In the genomic region with DNA sequence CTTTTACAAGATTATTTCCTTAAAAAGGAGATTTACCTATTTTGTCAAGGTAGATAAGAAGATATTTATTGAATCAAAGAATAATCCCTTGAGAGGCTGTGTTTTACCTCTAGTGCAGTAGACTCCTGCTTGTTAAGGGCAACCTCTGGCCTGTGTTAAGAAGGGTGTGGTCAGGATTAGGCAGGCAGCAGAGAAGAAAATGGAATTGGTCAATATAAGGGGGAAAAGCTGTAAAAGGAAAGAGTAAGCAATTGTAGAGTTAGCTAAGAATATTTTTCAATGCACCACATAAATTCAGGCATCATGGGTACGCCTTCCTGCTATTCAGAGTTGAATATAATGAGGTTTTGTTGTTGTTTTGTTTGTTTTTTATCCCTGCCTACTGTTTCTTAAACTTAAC, we compare ENCODE assay signal across 14 cellular contexts. TPM values are rescaled to one million over a fixed set of nuclear protein-coding genes. Genes with fewer than 3 reads are reported as not detected.
A peak's percentile ranks its signal among the peaks of the same experiment; 100 is the strongest.
DNase-seq lines count a peak whose midpoint lies in the region; ATAC-seq and TF ChIP-seq lines count a peak whose summit lies in the region.
"Had no signal": no experiment of that assay in that cellular context is flagged by ENCODE, and none has a peak within 500 bp of the region (broad histone marks: within the 10 kb centered on the region; RNA-seq: fewer than 3 reads in every experiment).

No MANE protein-coding gene starts in this region.

- DNase-seq in SK-N-MC (ENCODE audit: low read depth, low spot score): no peak
- no peak for DNase-seq in left colon
- no peak for DNase-seq in progenitor cell of endocrine pancreas (ENCODE audit: low spot score, unreplicated experiment)
- no peak for DNase-seq in NCI-H1436 (lab: John Stamatoyannopoulos, UW)
- no peak for DNase-seq in NCI-H1930 (lab: John Stamatoyannopoulos, UW)
- DNase-seq in activated T-helper 2 cell treated with anti-CD3 and anti-CD28 coated beads, Interferon-gamma antibody, Interleukin-2, Interleukin-4, amounts not matched to agents 10 μg/mL and 5 μg/mL and 100 μg/mL, durations not matched to agents 14 hours and 24 hours and 36 hours (ENCODE audit: low spot score): no peak
- DNase-seq: CD8-positive, alpha-beta memory T cell; COR-L47; DMS 273 treated with DMSO at 0.1 percent for 48 hours; H9; IMR-90 had no signal

- H3K36me3 Mint-ChIP-seq in progenitor cell of endocrine pancreas (ENCODE audit: insufficient read depth): no peaks in the 10 kb centered on the region
- no peaks in the 10 kb centered on the region for H3K36me3 Mint-ChIP-seq in activated T-helper 2 cell treated with anti-CD3 and anti-CD28 coated beads, Interferon-gamma antibody, Interleukin-2, Interleukin-4, amounts not matched to agents 10 μg/mL and 5 μg/mL and 100 μg/mL, durations not matched to agents 14 hours and 24 hours and 36 hours (ENCODE audit: low read depth)

- no peaks in the 10 kb centered on the region for H3K27me3 Mint-ChIP-seq in progenitor cell of endocrine pancreas
- no peaks in the 10 kb centered on the region for H3K27me3 Mint-ChIP-seq in activated T-helper 2 cell treated with anti-CD3 and anti-CD28 coated beads, Interferon-gamma antibody, Interleukin-2, Interleukin-4, amounts not matched to agents 10 μg/mL and 5 μg/mL and 100 μg/mL, durations not matched to agents 14 hours and 24 hours and 36 hours (ENCODE audit: low read depth)
- H3K27me3 Mint-ChIP-seq: B cell; CD8-positive, alpha-beta memory T cell had no signal

- H3K4me1 Mint-ChIP-seq in progenitor cell of endocrine pancreas (ENCODE audit: low read depth): peaks cover 11% of the 10 kb centered on the region
- peaks cover 3% of the 10 kb centered on the region for H3K4me1 Mint-ChIP-seq in activated T-helper 2 cell treated with anti-CD3 and anti-CD28 coated beads, Interferon-gamma antibody, Interleukin-2, Interleukin-4, amounts not matched to agents 10 μg/mL and 5 μg/mL and 100 μg/mL, durations not matched to agents 14 hours and 24 hours and 36 hours (ENCODE audit: low read depth)
- H3K4me1 Mint-ChIP-seq: B cell; CD8-positive, alpha-beta memory T cell; H9 had no signal

- 0 out of 2 replicates have a peak overlapping the region, but pooled peaks have one; percentile 7 for H3K27ac ChIP-seq in SK-N-MC
- H3K27ac ChIP-seq: BLaER1 treated with 17β-estradiol and CSF1 and Interleukin-3, amounts not matched to agents 10 nM and 100 nM had no signal

- H3K4me3 Mint-ChIP-seq in progenitor cell of endocrine pancreas (ENCODE audit: low read depth): no peak overlapping the region
- no peak overlapping the region for H3K4me3 Mint-ChIP-seq in activated T-helper 2 cell treated with anti-CD3 and anti-CD28 coated beads, Interferon-gamma antibody, Interleukin-2, Interleukin-4, amounts not matched to agents 10 μg/mL and 5 μg/mL and 100 μg/mL, durations not matched to agents 14 hours and 24 hours and 36 hours (ENCODE audit: low read depth)
- H3K4me3 Mint-ChIP-seq: B cell, H9 had no signal

- TF ChIP-seq CTCF in progenitor cell of endocrine pancreas (IDR thresholded peaks at IDR 0.05; ENCODE audit: unreplicated experiment): no peak

- no peak overlapping the region for H3K9ac ChIP-seq in SK-N-MC (ENCODE audit: insufficient read length)
- H3K9ac ChIP-seq: BLaER1 treated with 17β-estradiol and CSF1 and Interleukin-3, amounts not matched to agents 10 nM and 100 nM had no signal

- peak overlapping the region; percentile 3 for H3K27ac Mint-ChIP-seq in progenitor cell of endocrine pancreas
- H3K27ac Mint-ChIP-seq in activated T-helper 2 cell treated with anti-CD3 and anti-CD28 coated beads, Interferon-gamma antibody, Interleukin-2, Interleukin-4, amounts not matched to agents 10 μg/mL and 5 μg/mL and 100 μg/mL, durations not matched to agents 14 hours and 24 hours and 36 hours: no peak overlapping the region
- H3K27ac Mint-ChIP-seq: B cell had no signal

- ATAC-seq in left colon: peak; percentile 95

- intact Hi-C loops in left colon (cut with DNase I, micrococcal nuclease): no loop called here
- intact Hi-C loops in activated T-helper 2 cell treated with anti-CD3 and anti-CD28 coated beads, Interferon-gamma antibody, Interleukin-2, Interleukin-4, amounts not matched to agents 10 μg/mL and 5 μg/mL and 100 μg/mL, durations not matched to agents 14 hours and 24 hours and 36 hours (cut with micrococcal nuclease): no loop called here

- no peak overlapping the region for H3K4me3 ChIP-seq in SK-N-MC
- H3K4me3 ChIP-seq: BLaER1 treated with 17β-estradiol and CSF1 and Interleukin-3, amounts not matched to agents 10 nM and 100 nM had no signal

- no peaks in the 10 kb centered on the region for H3K36me3 ChIP-seq in SK-N-MC (ENCODE audit: insufficient read depth, low read length)

- no peaks in the 10 kb centered on the region for H3K9me3 Mint-ChIP-seq in progenitor cell of endocrine pancreas (ENCODE audit: low read depth)
- no peaks in the 10 kb centered on the region for H3K9me3 Mint-ChIP-seq in activated T-helper 2 cell treated with anti-CD3 and anti-CD28 coated beads, Interferon-gamma antibody, Interleukin-2, Interleukin-4, amounts not matched to agents 10 μg/mL and 5 μg/mL and 100 μg/mL, durations not matched to agents 14 hours and 24 hours and 36 hours
- H3K9me3 Mint-ChIP-seq: CD8-positive, alpha-beta memory T cell; H9 had no signal

- H3K9me3 ChIP-seq in SK-N-MC (ENCODE audit: low read depth, low read length): no peaks in the 10 kb centered on the region
- H3K9me3 ChIP-seq: BLaER1 treated with 17β-estradiol and CSF1 and Interleukin-3, amounts not matched to agents 10 nM and 100 nM had no signal

RNA-seq across cellular contexts. Expression of a gene that starts 6.2 kb away (rescaled TPM):
- total RNA-seq in left colon (10 to 100 TPM; 20.3 to 26.3 TPM), progenitor cell of endocrine pancreas (10.8 and 15.5 TPM in 2 replicates)
- total RNA-seq in activated T-helper 2 cell treated with anti-CD3 and anti-CD28 coated beads, Interferon-gamma antibody, Interleukin-2, Interleukin-4, amounts not matched to agents 10 μg/mL and 5 μg/mL and 100 μg/mL, durations not matched to agents 14 hours and 24 hours and 36 hours: 10.0 and 10.1 TPM in 2 replicates
- total RNA-seq: H1 had no signal

RNA-seq across cellular contexts. Expression of a gene that starts 43.0 kb away (rescaled TPM):
- 10 to 100 TPM; 26.3 to 33.2 TPM for total RNA-seq in left colon
- 34.0 and 36.1 TPM in 2 replicates for total RNA-seq in progenitor cell of endocrine pancreas
- total RNA-seq in activated T-helper 2 cell treated with anti-CD3 and anti-CD28 coated beads, Interferon-gamma antibody, Interleukin-2, Interleukin-4, amounts not matched to agents 10 μg/mL and 5 μg/mL and 100 μg/mL, durations not matched to agents 14 hours and 24 hours and 36 hours: 59.8 and 60.1 TPM in 2 replicates

RNA-seq across cellular contexts. Expression of a gene that starts 43.0 kb away (rescaled TPM):
- total RNA-seq in left colon: 10 to 100 TPM; 38.4 to 53.9 TPM
- 53.4 and 58.9 TPM in 2 replicates for total RNA-seq in progenitor cell of endocrine pancreas
- 58.0 and 63.2 TPM in 2 replicates for total RNA-seq in activated T-helper 2 cell treated with anti-CD3 and anti-CD28 coated beads, Interferon-gamma antibody, Interleukin-2, Interleukin-4, amounts not matched to agents 10 μg/mL and 5 μg/mL and 100 μg/mL, durations not matched to agents 14 hours and 24 hours and 36 hours

RNA-seq across cellular contexts. Expression of a gene that starts 43.3 kb away (rescaled TPM):
- total RNA-seq in left colon (10 to 100 TPM; 17.2 to 17.8 TPM), progenitor cell of endocrine pancreas (35.3 and 36.4 TPM in 2 replicates)
- 24.7 and 28.0 TPM in 2 replicates for total RNA-seq in activated T-helper 2 cell treated with anti-CD3 and anti-CD28 coated beads, Interferon-gamma antibody, Interleukin-2, Interleukin-4, amounts not matched to agents 10 μg/mL and 5 μg/mL and 100 μg/mL, durations not matched to agents 14 hours and 24 hours and 36 hours
